ENCODE assay signal across 9 cellular contexts in the genomic region with DNA sequence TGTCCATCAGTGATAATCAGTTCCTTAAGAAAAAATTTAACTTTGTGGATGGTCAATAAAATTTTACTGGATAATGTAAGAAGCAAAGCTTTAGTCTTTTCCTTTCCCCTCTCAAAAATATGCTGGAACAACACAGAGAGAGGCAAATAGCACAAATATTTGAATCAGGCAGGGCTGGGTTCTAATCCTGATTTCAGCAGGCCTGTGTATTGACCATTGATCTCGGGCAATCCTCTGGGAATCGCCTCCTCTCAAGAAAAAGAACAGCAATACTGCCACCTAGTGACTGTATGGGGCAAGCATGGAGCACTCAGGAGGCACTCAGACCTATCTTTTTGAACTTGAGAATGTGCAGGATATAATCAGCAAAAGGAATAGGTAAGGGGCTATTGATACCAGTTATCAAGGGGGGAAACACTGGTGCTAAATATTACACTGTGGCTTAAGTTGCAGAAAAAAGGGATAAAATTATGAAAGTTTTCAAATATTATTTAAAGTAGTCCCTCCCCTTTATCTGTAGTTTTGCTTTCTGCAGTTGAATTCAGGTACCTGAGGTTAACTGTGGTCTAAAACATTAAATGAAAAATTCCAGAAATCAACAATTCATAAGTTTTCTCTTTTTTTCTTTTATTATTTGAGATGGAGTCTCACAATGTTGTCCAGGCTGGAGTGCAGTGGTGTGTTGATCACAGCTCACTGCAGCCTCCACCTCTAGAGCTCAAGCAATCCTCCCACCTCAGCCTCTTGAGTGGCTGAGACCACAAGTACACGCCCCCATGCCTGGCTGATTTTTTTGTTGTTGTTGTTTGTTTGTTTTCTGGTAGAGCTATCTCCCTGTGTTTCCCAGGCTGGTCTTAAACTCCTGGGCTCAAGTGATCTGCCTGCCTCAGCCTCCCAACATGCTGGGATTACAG.
DNase-seq lines count a peak whose midpoint lies in the region; ATAC-seq and TF ChIP-seq lines count a peak whose summit lies in the region.
"Had no signal": no experiment of that assay in that cellular context is flagged by ENCODE, and none has a peak within 500 bp of the region (broad histone marks: within the 10 kb centered on the region; RNA-seq: fewer than 3 reads in every experiment).

No MANE protein-coding gene starts in this region.

- H4K20me1 ChIP-seq in DND-41 (ENCODE audit: insufficient read depth, low read length) (no peaks in the 10 kb centered on the region), neural cell (ENCODE audit: insufficient read depth) (no peaks in the 10 kb centered on the region)

- H3K79me2 ChIP-seq in DND-41 (ENCODE audit: insufficient read depth, low read length), result no peaks in the 10 kb centered on the region
- no peaks in the 10 kb centered on the region for H3K79me2 ChIP-seq in neural cell (replicated peaks; ENCODE audit: insufficient read depth, low read length)

- DNase-seq in DND-41, result peak; percentile 60
- DNase-seq in NCI-H524 (lab: John Stamatoyannopoulos, UW), result peak; percentile 52 to 83
- DNase-seq in activated CD4-positive, alpha-beta memory T cell treated with anti-CD3 and anti-CD28 coated beads for 36 hours, result peak; percentile 56
- DNase-seq in fibroblast of pulmonary artery (ENCODE audit: low read depth), result peak; percentile 85

- POLR2A ChIA-PET in activated CD4-positive, alpha-beta memory T cell treated with anti-CD3 and anti-CD28 coated beads for 36 hours (lab: Charles Lee), result no interaction called here

- peaks cover 28% of the 10 kb centered on the region for H3K4me1 Mint-ChIP-seq in activated CD4-positive, alpha-beta memory T cell treated with anti-CD3 and anti-CD28 coated beads for 36 hours (ENCODE audit: low read depth)

- peak; percentile 93 for TF ChIP-seq CTCF in DND-41 (IDR thresholded peaks at IDR 0.05; ENCODE audit: borderline replicate concordance, extremely low read depth, low read length, poor library complexity, severe bottlenecking)
- TF ChIP-seq CTCF in fibroblast of pulmonary artery (IDR thresholded peaks at IDR 0.05; ENCODE audit: low read length, missing control alignments), result peak; percentile 94
- peak; percentile 87 for TF ChIP-seq CTCF in neural cell (IDR thresholded peaks at IDR 0.05; ENCODE audit: poor library complexity, severe bottlenecking)

- H3K4me1 ChIP-seq in DND-41 (ENCODE audit: insufficient read depth, low read length), result no peaks in the 10 kb centered on the region; the same call in 1 of the 2 replicates

- TF ChIP-seq RAD21 in neural cell (conservative IDR thresholded peaks at IDR 0.05), result peak; percentile 85

- H3K9ac ChIP-seq in DND-41 (ENCODE audit: low read depth, low read length), result no peak overlapping the region
- H3K9ac ChIP-seq in neural cell (ENCODE audit: low read length), result no peak overlapping the region

- TF ChIP-seq EP300 in neural cell (conservative IDR thresholded peaks at IDR 0.05; ENCODE audit: poor library complexity, severe bottlenecking), result no peak

- H3K9me3 ChIP-seq in DND-41 (ENCODE audit: insufficient read depth, low read length, severe bottlenecking) (no peaks in the 10 kb centered on the region), neural cell (ENCODE audit: low read length) (no peaks in the 10 kb centered on the region)

- H3K27ac ChIP-seq in DND-41 (ENCODE audit: low read length) (no peak overlapping the region), neural cell (ENCODE audit: low read length) (no peak overlapping the region)

- intact Hi-C loops in activated CD4-positive, alpha-beta memory T cell treated with anti-CD3 and anti-CD28 coated beads for 36 hours (cut with micrococcal nuclease), result loop anchor here (2.0 to 5.0 kb wide), 4 partner anchors 162 to 774 kb away; a partner anchor contains a TSS

- no peak overlapping the region for H3K27ac Mint-ChIP-seq in activated CD4-positive, alpha-beta memory T cell treated with anti-CD3 and anti-CD28 coated beads for 36 hours
- H3K27ac Mint-ChIP-seq: activated naive CD8-positive, alpha-beta T cell had no signal

- no peaks in the 10 kb centered on the region for H3K9me3 Mint-ChIP-seq in activated CD4-positive, alpha-beta memory T cell treated with anti-CD3 and anti-CD28 coated beads for 36 hours

- no peaks in the 10 kb centered on the region for H3K9me2 ChIP-seq in neural cell (ENCODE audit: insufficient read depth, low read length)

- no peak overlapping the region for H3K4me3 Mint-ChIP-seq in activated CD4-positive, alpha-beta memory T cell treated with anti-CD3 and anti-CD28 coated beads for 36 hours
- H3K4me3 Mint-ChIP-seq: activated naive CD8-positive, alpha-beta T cell had no signal

- CTCF ChIA-PET in activated CD4-positive, alpha-beta memory T cell treated with anti-CD3 and anti-CD28 coated beads for 36 hours (lab: Charles Lee), result interaction anchor here (0.7 to 9.8 kb wide), 17 partner anchors 9 to 783 kb away, joined by 3 to 227 read pairs (median 5); a partner anchor contains a TSS

- H3K4me2 ChIP-seq in DND-41 (ENCODE audit: insufficient read depth, low read length), result no peak overlapping the region
- H3K4me2 ChIP-seq in neural cell (ENCODE audit: low read length), result no peak overlapping the region

- H3K36me3 Mint-ChIP-seq in activated CD4-positive, alpha-beta memory T cell treated with anti-CD3 and anti-CD28 coated beads for 36 hours, result no peaks in the 10 kb centered on the region
- H3K36me3 Mint-ChIP-seq: activated naive CD8-positive, alpha-beta T cell had no signal

- no peaks in the 10 kb centered on the region for H3F3A ChIP-seq in neural cell (ENCODE audit: insufficient read depth, low read length, poor library complexity, severe bottlenecking)

- peak; percentile 80 for ATAC-seq in DND-41 (ENCODE audit: insufficient read depth, low read depth)
- ATAC-seq in HG02885 (IDR thresholded peaks at IDR 0.05; ENCODE audit: poor library complexity, unreplicated experiment), result peak; percentile 34
- ATAC-seq in GM21737 (IDR thresholded peaks at IDR 0.05; ENCODE audit: unreplicated experiment), result no peak
- no peak for ATAC-seq in HG03457 (IDR thresholded peaks at IDR 0.05; ENCODE audit: unreplicated experiment)

- H2AFZ ChIP-seq in DND-41 (ENCODE audit: low read depth, low read length) (no peak overlapping the region), neural cell (ENCODE audit: low read depth, low read length) (no peak overlapping the region)

- H3K27me3 ChIP-seq in DND-41 (ENCODE audit: insufficient read depth, low read length, poor library complexity) (no peaks in the 10 kb centered on the region), neural cell (ENCODE audit: insufficient read depth, low read depth, low read length) (no peaks in the 10 kb centered on the region)

- no peaks in the 10 kb centered on the region for H3K27me3 Mint-ChIP-seq in activated CD4-positive, alpha-beta memory T cell treated with anti-CD3 and anti-CD28 coated beads for 36 hours
- H3K27me3 Mint-ChIP-seq: activated naive CD8-positive, alpha-beta T cell had no signal

- H3K4me3 ChIP-seq in DND-41 (ENCODE audit: low read depth in 1 of 2, low read length in 2 of 2) (no peak overlapping the region), fibroblast of pulmonary artery (replicated peaks; ENCODE audit: low read depth, low read length) (no peak overlapping the region), neural cell (ENCODE audit: low read length) (no peak overlapping the region)

- H3K36me3 ChIP-seq in DND-41 (ENCODE audit: insufficient read depth, low read length) (no peaks in the 10 kb centered on the region), neural cell (ENCODE audit: insufficient read depth, low read length) (no peaks in the 10 kb centered on the region)

TF ChIP-seq in neural cell, 6 proteins besides CTCF, POLR2A, EP300 and RAD21:
- no peak for TF ChIP-seq TAF1 (IDR thresholded peaks at IDR 0.05; ENCODE audit: low read depth)
- no peak for TF ChIP-seq POLR2AphosphoS5 (IDR thresholded peaks at IDR 0.05)
- peak; percentile 91 for TF ChIP-seq SMC3 (conservative IDR thresholded peaks at IDR 0.05; ENCODE audit: poor library complexity)

Comparison
In these comparisons a context has a peak if more than half of its experiments do, and no peak if none do; other contexts are left out.
1. ATAC-seq: peak in DND-41 (single experiment) and HG02885 (single experiment); none in GM21737 (single experiment) and HG03457 (single experiment).
2. Peak in every context shown above with its lines, with median percentiles within 50 percentile points of each other: DNase-seq and CTCF ChIP-seq.